ENCODE assay signal across 5 cellular contexts in the genomic region with DNA sequence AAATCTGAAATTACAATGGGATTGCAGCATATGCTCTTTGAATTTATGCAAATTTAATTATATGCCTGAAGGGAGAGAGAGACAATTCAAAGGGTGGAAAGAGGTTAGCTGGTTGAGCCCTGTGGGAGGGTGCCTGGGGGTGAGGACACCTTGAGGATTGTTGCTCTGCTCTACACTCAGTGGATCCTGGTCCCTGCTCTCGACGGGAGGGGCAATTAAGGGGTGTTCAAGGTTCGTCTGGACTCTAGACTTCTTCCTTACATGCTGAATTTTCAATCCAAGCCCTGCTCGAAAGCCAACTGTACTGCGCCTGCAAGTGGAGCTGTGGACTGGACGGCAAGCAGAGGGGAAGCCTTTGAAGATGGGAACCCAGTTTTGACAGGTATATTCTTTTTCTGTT. TPM values are rescaled to one million over a fixed set of nuclear protein-coding genes. Genes with fewer than 3 reads are reported as not detected.
"Had no signal": no experiment of that assay in that cellular context is flagged by ENCODE, and none has a peak within 500 bp of the region (broad histone marks: within the 10 kb centered on the region; RNA-seq: fewer than 3 reads in every experiment).

No MANE protein-coding gene starts in this region.

RNA-seq across cellular contexts. Expression of a gene that starts 15.5 kb away (rescaled TPM):
- total RNA-seq: GM23248, H9, HepG2, HT1080 had no signal
- polyA plus RNA-seq: GM23248, HepG2, IgD-negative memory B cell had no signal

RNA-seq across cellular contexts. Expression of a gene that starts 19.0 kb away (rescaled TPM):
- total RNA-seq: GM23248, H9, HepG2, HT1080 had no signal
- polyA plus RNA-seq: GM23248, HepG2, IgD-negative memory B cell had no signal

RNA-seq across cellular contexts. Expression of a gene that starts 56.1 kb away (rescaled TPM):
- total RNA-seq: GM23248, H9, HepG2, HT1080 had no signal
- polyA plus RNA-seq: GM23248, HepG2, IgD-negative memory B cell had no signal
